In genomic region chr14:71169028-71169427, GRCh38 we compare ENCODE assay signal across 17 cellular contexts.
DNase-seq lines count a peak whose midpoint lies in the region; ATAC-seq and TF ChIP-seq lines count a peak whose summit lies in the region.
"Had no signal": no experiment of that assay in that cellular context is flagged by ENCODE, and none has a peak within 500 bp of the region (broad histone marks: within the 10 kb centered on the region; RNA-seq: fewer than 3 reads in every experiment).

No MANE protein-coding gene starts in this region.

- no peaks in the 10 kb centered on the region for H3K4me1 ChIP-seq in CD4-positive, alpha-beta memory T cell (ENCODE audit: insufficient read depth, low read length)
- H3K4me1 ChIP-seq in GM23338 (ENCODE audit: insufficient read depth), result no peaks in the 10 kb centered on the region
- peaks cover 0 to 12% (median 0%) of the 10 kb centered on the region in 4 donors for H3K4me1 ChIP-seq in right lobe of liver
- H3K4me1 ChIP-seq: gastrocnemius medialis had no signal

- H3K27ac ChIP-seq in CD4-positive, alpha-beta memory T cell (ENCODE audit: low read depth, low read length), result no peak overlapping the region
- no peak overlapping the region for H3K27ac ChIP-seq in GM23338 (ENCODE audit: low read depth)
- no peak overlapping the region for H3K27ac ChIP-seq in right lobe of liver
- H3K27ac ChIP-seq: C4-2B, gastrocnemius medialis, neutrophil had no signal

- H3K27ac Mint-ChIP-seq in CD4-positive, alpha-beta memory T cell, result peak overlapping the region in 2 of 7 donors; percentile 10 to 82
- H3K27ac Mint-ChIP-seq in GM23338, result no peak overlapping the region
- H3K27ac Mint-ChIP-seq in T-cell, result no peak overlapping the region

- peak overlapping the region; percentile 64 to 89 (median 81) for H3K4me3 Mint-ChIP-seq in CD4-positive, alpha-beta memory T cell
- H3K4me3 Mint-ChIP-seq in GM23338 (no peak overlapping the region), T-cell (peak overlapping the region; percentile 73 to 76 (median 74))

- H3K9me2 ChIP-seq in GM23338 (ENCODE audit: insufficient read depth), result no peaks in the 10 kb centered on the region

- H3K36me3 Mint-ChIP-seq in CD4-positive, alpha-beta memory T cell, result no peaks in the 10 kb centered on the region
- H3K36me3 Mint-ChIP-seq in GM23338 (ENCODE audit: low read depth), result no peaks in the 10 kb centered on the region
- no peaks in the 10 kb centered on the region for H3K36me3 Mint-ChIP-seq in T-cell

- H3K4me1 Mint-ChIP-seq in CD4-positive, alpha-beta memory T cell, result peaks cover 12 to 14% (median 12%) of the 10 kb centered on the region in 4 donors
- H3K4me1 Mint-ChIP-seq in GM23338, result peaks cover 17% of the 10 kb centered on the region
- H3K4me1 Mint-ChIP-seq in T-cell, result peaks cover 13 to 14% (median 14%) of the 10 kb centered on the region in 3 donors

- WGBS in right lobe of liver (ENCODE audit: insufficient coverage, low coverage, low lambda C conversion rate, missing lambda C conversion rate), result 83% methylated on average over 3 of the region's 4 CpGs

- no peak for DNase-seq in CD4-positive, alpha-beta memory T cell
- DNase-seq in GM23338 (ENCODE audit: low spot score) (no peak), T-cell (no peak), germinal center (ENCODE audit: low spot score) (peak; percentile 60), DMS53 treated with DMSO at 0.1 percent for 48 hours (lab: John Stamatoyannopoulos, UW; ENCODE audit: unreplicated experiment) (no peak), right lobe of liver (no peak)
- no peak for DNase-seq in stimulated activated CD8-positive, alpha-beta memory T cell treated with anti-CD3 and anti-CD28 coated beads, Interleukin-4, amount 100 ng/mL, for 48 hours
- no peak for DNase-seq in stimulated activated CD4-positive, alpha-beta T cell treated with anti-CD3 and anti-CD28 coated beads, Interleukin-2, amount 100 ng/mL, for 24 hours
- DNase-seq: activated CD4-positive, CD25-positive, alpha-beta regulatory T cell; gastrocnemius medialis; GOT3; NCI-H2227 treated with DMSO at 0.1 percent for 48 hours; Right ventricle myocardium superior; stimulated activated CD4-positive, alpha-beta T cell treated with anti-CD3 and anti-CD28 coated beads, Interleukin-12 subunit alpha, Interleukin-12 subunit beta, amount 100 ng/mL, for 4 hours had no signal

- H3K4me2 ChIP-seq in GM23338, result no peak overlapping the region

- no peak for TF ChIP-seq POLR2A in right lobe of liver (IDR thresholded peaks at IDR 0.05)

- H3K27me3 Mint-ChIP-seq in CD4-positive, alpha-beta memory T cell, result peaks cover 5 to 7% of the 10 kb centered on the region in 2 donors
- peaks cover 4% of the 10 kb centered on the region for H3K27me3 Mint-ChIP-seq in GM23338 (ENCODE audit: insufficient read depth, low read depth, poor library complexity)
- H3K27me3 Mint-ChIP-seq in T-cell, result peaks cover 12 to 18% of the 10 kb centered on the region in 2 donors

- H3K27me3 ChIP-seq in CD4-positive, alpha-beta memory T cell (ENCODE audit: insufficient read depth, low read length), result no peaks in the 10 kb centered on the region
- H3K27me3 ChIP-seq in GM23338 (ENCODE audit: insufficient read depth) (no peaks in the 10 kb centered on the region), right lobe of liver (no peaks in the 10 kb centered on the region)
- H3K27me3 ChIP-seq: gastrocnemius medialis had no signal

- no peak for TF ChIP-seq CTCF in GM23338 (conservative IDR thresholded peaks at IDR 0.05; ENCODE audit: low read depth in 2 of 2)
- TF ChIP-seq CTCF in right lobe of liver (IDR thresholded peaks at IDR 0.05), result no peak

- H3F3A ChIP-seq in GM23338 (replicated peaks; ENCODE audit: low read depth), result no peaks in the 10 kb centered on the region

- POLR2A ChIA-PET in CD4-positive, alpha-beta memory T cell (lab: Charles Lee; ENCODE audit: partially characterized antibody), result no interaction called here
- POLR2A ChIA-PET in T-cell (lab: Charles Lee), result no interaction called here

- no peaks in the 10 kb centered on the region for H3K79me2 ChIP-seq in GM23338 (replicated peaks; ENCODE audit: insufficient read depth)

- H2AFZ ChIP-seq in GM23338, result peak overlapping the region; percentile 86; the same call in 1 of the 2 replicates

- no peaks in the 10 kb centered on the region for H3K9me3 Mint-ChIP-seq in CD4-positive, alpha-beta memory T cell
- H3K9me3 Mint-ChIP-seq in GM23338 (no peaks in the 10 kb centered on the region), T-cell (no peaks in the 10 kb centered on the region)

- no peaks in the 10 kb centered on the region for H3K36me3 ChIP-seq in CD4-positive, alpha-beta memory T cell (ENCODE audit: insufficient read depth, low read length)
- no peaks in the 10 kb centered on the region for H3K36me3 ChIP-seq in GM23338 (ENCODE audit: insufficient read depth)
- H3K36me3 ChIP-seq in right lobe of liver, result no peaks in the 10 kb centered on the region
- H3K36me3 ChIP-seq: gastrocnemius medialis, neutrophil had no signal

- ATAC-seq in GM23338 (no peak), T-cell (replicated peaks in 1 of 4) (peak in 1 of 4 experiments; percentile 38), right lobe of liver (no peak)
- ATAC-seq: gastrocnemius medialis, HepG2 had no signal

- CTCF ChIA-PET in CD4-positive, alpha-beta memory T cell (lab: Charles Lee; ENCODE audit: partially characterized antibody), result no interaction called here
- CTCF ChIA-PET in T-cell (lab: Charles Lee), result interaction anchor here in 1 of 2 donors (0.7 to 1.2 kb wide), 2 partner anchors 121 to 261 kb away, joined by 4 read pairs; no protein-coding TSS in a partner anchor

- H3K9me3 ChIP-seq in CD4-positive, alpha-beta memory T cell (ENCODE audit: control insufficient read depth in 1 of 2, low read length in 2 of 2), result no peaks in the 10 kb centered on the region
- no peaks in the 10 kb centered on the region for H3K9me3 ChIP-seq in right lobe of liver
- H3K9me3 ChIP-seq: gastrocnemius medialis, neutrophil had no signal

- H4K20me1 ChIP-seq in GM23338 (replicated peaks; ENCODE audit: insufficient read depth), result no peaks in the 10 kb centered on the region

- intact Hi-C loops in CD4-positive, alpha-beta memory T cell (cut with micrococcal nuclease), result no loop called here
- intact Hi-C loops in right lobe of liver (cut with DNase I), result no loop called here

- H3K4me3 ChIP-seq in CD4-positive, alpha-beta memory T cell (ENCODE audit: low read length in 2 of 2), result no peak overlapping the region
- H3K4me3 ChIP-seq in GM23338 (no peak overlapping the region), right lobe of liver (no peak overlapping the region)
- H3K4me3 ChIP-seq: gastrocnemius medialis had no signal

TF ChIP-seq in GM23338, 12 proteins besides CTCF, POLR2A, EP300 and RAD21 (continues in another document):
- TF ChIP-seq ETS1 (IDR thresholded peaks at IDR 0.05) (no peak), EZH2phosphoT487 (IDR thresholded peaks at IDR 0.05; ENCODE audit: unreplicated experiment) (no peak), CREB1 (CRISPR knock-in tag; IDR thresholded peaks at IDR 0.05; ENCODE audit: low read depth) (no peak), STAT1 (IDR thresholded peaks at IDR 0.05; ENCODE audit: unreplicated experiment) (no peak), NANOG (IDR thresholded peaks at IDR 0.05; ENCODE audit: borderline replicate concordance) (no peak)
